Comparison of ENCODE assay signal across 16 cellular contexts in genomic region chr4:111717916-111718315, GRCh38.
A peak's percentile ranks its signal among the peaks of the same experiment; 100 is the strongest.
DNase-seq lines count a peak whose midpoint lies in the region; TF ChIP-seq lines count a peak whose summit lies in the region.
"Had no signal": no experiment of that assay in that cellular context is flagged by ENCODE, and none has a peak within 500 bp of the region (broad histone marks: within the 10 kb centered on the region; RNA-seq: fewer than 3 reads in every experiment).

No MANE protein-coding gene starts in this region.

- H3K9me3 ChIP-seq in parathyroid adenoma (ENCODE audit: control insufficient read depth, low read length), result no peaks in the 10 kb centered on the region
- H3K9me3 ChIP-seq in trophoblast cell (ENCODE audit: insufficient read depth, low read depth, low read length), result no peaks in the 10 kb centered on the region
- H3K9me3 ChIP-seq: BLaER1, SK-N-SH had no signal

- H4K8ac ChIP-seq in trophoblast cell (ENCODE audit: low read depth, low read length), result no peak overlapping the region

- H3K14ac ChIP-seq in trophoblast cell (ENCODE audit: low read length), result no peak overlapping the region

- H2BK5ac ChIP-seq in trophoblast cell (ENCODE audit: low read depth, low read length, poor library complexity), result no peak overlapping the region

- no peak overlapping the region for H2AK5ac ChIP-seq in trophoblast cell (ENCODE audit: low read length)

- no peak overlapping the region for H4K12ac ChIP-seq in trophoblast cell (ENCODE audit: low read depth, low read length)

- H3K4me3 ChIP-seq in parathyroid adenoma (ENCODE audit: low read depth, low read length) (no peak overlapping the region), trophoblast cell (ENCODE audit: low read depth, low read length) (no peak overlapping the region)
- H3K4me3 ChIP-seq: BLaER1 had no signal

- DNase-seq in M059J (ENCODE audit: low read depth) (peak; percentile 7), astrocyte of the hippocampus (ENCODE audit: low read depth, low spot score) (peak; percentile 55), NCI-H82 (lab: John Stamatoyannopoulos, UW) (no peak), trophoblast cell (no peak), DMS79 treated with DMSO at 0.1 percent for 48 hours (lab: John Stamatoyannopoulos, UW) (no peak), NCI-H187 treated with DMSO at 0.1 percent for 48 hours (lab: John Stamatoyannopoulos, UW) (no peak)
- DNase-seq: CD8-positive, alpha-beta T cell; DMS79; GDM1; HCEC 1CT; KG1; NCI-H1436; NCI-H2029 treated with DMSO at 0.1 percent for 48 hours; SK-N-SH had no signal

- H3K27ac ChIP-seq in parathyroid adenoma (peak overlapping the region; percentile 1), trophoblast cell (ENCODE audit: low read depth, low read length) (no peak overlapping the region)
- H3K27ac ChIP-seq: BLaER1 had no signal

- no CpG with 5 or more reads among the region's 1 CpG for WGBS in trophoblast cell (ENCODE audit: extremely low coverage, insufficient coverage, insufficient read length)

- no peak overlapping the region for H3K23ac ChIP-seq in trophoblast cell (ENCODE audit: low read length)

- H3K79me1 ChIP-seq in trophoblast cell (ENCODE audit: low read length), result no peaks in the 10 kb centered on the region

- H3K79me2 ChIP-seq in parathyroid adenoma (no peaks in the 10 kb centered on the region), trophoblast cell (ENCODE audit: control insufficient read depth, insufficient read depth, low read length, poor library complexity) (no peaks in the 10 kb centered on the region)

- H3K4me1 ChIP-seq in parathyroid adenoma, result no peaks in the 10 kb centered on the region
- no peaks in the 10 kb centered on the region for H3K4me1 ChIP-seq in trophoblast cell (ENCODE audit: control insufficient read depth in 1 of 2, insufficient read depth in 2 of 2, low read length in 2 of 2)
- H3K4me1 ChIP-seq: BLaER1 had no signal

- H3K9ac ChIP-seq in parathyroid adenoma (no peak overlapping the region), trophoblast cell (ENCODE audit: low read length) (no peak overlapping the region)
- H3K9ac ChIP-seq: BLaER1, SK-N-SH had no signal

- H3K18ac ChIP-seq in trophoblast cell (ENCODE audit: low read length), result no peak overlapping the region

- H2BK120ac ChIP-seq in trophoblast cell (ENCODE audit: insufficient read depth, low read length, poor library complexity), result no peak overlapping the region

- TF ChIP-seq CTCF in parathyroid adenoma (IDR thresholded peaks at IDR 0.05), result no peak

- no peaks in the 10 kb centered on the region for H3K27me3 ChIP-seq in parathyroid adenoma (ENCODE audit: control insufficient read depth, insufficient read depth, low read length)
- H3K27me3 ChIP-seq in trophoblast cell (ENCODE audit: insufficient read depth, low read length), result no peaks in the 10 kb centered on the region
- H3K27me3 ChIP-seq: BLaER1 had no signal

- H3K4me2 ChIP-seq in parathyroid adenoma (ENCODE audit: low read length) (no peak overlapping the region), trophoblast cell (ENCODE audit: low read length) (no peak overlapping the region)
- H3K4me2 ChIP-seq: BLaER1, SK-N-SH had no signal

- H3K4ac ChIP-seq in trophoblast cell (ENCODE audit: low read depth, low read length), result no peak overlapping the region

- H3K36me3 ChIP-seq in parathyroid adenoma (ENCODE audit: control insufficient read depth, insufficient read depth, low read length) (no peaks in the 10 kb centered on the region), trophoblast cell (ENCODE audit: control insufficient read depth in 1 of 2, insufficient read depth in 2 of 2, low read length in 2 of 2) (no peaks in the 10 kb centered on the region)
- H3K36me3 ChIP-seq: BLaER1 had no signal

- H2AFZ ChIP-seq in parathyroid adenoma (no peak overlapping the region), trophoblast cell (ENCODE audit: insufficient read depth, low read length, poor library complexity) (no peak overlapping the region)

- H4K91ac ChIP-seq in trophoblast cell (ENCODE audit: low read depth, low read length), result no peak overlapping the region

- H2BK12ac ChIP-seq in trophoblast cell (ENCODE audit: low read length), result no peak overlapping the region

Comparison
In these comparisons a context has a peak if more than half of its experiments do, and no peak if none do; other contexts are left out.
1. DNase-seq: peak in M059J (single experiment) and astrocyte of the hippocampus (single experiment); none in NCI-H82 (single experiment), trophoblast cell (0 of 2), DMS79 treated with DMSO at 0.1 percent for 48 hours (single experiment) and NCI-H187 treated with DMSO at 0.1 percent for 48 hours (single experiment).